Comparison of ENCODE assay signal across 8 cellular contexts in the genomic region with DNA sequence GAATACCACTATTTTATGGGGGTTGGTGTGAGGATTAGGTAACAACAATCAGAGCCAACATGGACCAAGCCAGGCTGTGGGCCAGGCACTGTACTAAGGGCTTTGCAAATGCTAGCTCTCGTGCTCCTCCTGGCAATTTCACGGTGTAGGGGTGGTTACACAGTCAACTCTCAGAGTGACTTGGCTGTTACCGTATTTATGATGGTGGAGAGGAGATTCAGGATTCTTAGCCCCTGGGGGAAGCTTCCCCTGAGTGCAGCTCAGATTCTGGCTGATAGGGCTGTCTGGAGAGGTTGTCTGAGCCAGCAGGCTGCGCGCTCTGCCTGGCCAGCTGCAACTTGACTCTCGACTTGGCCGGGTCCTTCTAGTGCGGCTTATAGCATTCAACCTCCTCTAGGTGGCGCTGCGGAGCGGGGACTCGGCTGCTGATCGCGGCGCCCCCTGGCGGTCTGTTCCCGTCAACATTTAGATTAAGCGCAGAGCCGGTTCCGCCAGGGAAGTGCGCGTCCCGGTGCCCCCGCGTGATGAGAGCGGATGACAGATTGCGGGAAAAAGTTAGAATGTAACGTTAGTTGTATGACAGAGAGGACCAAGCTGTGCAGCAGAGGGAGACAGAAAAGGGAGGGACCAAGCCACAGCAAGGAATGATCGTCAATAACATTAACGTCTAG. TPM values are rescaled to one million over a fixed set of nuclear protein-coding genes. Genes with fewer than 3 reads are reported as not detected.
A peak's percentile ranks its signal among the peaks of the same experiment; 100 is the strongest.
DNase-seq lines count a peak whose midpoint lies in the region; ATAC-seq and TF ChIP-seq lines count a peak whose summit lies in the region.

No MANE protein-coding gene starts in this region.

- H3K4me1 ChIP-seq in GM23338 (ENCODE audit: insufficient read depth), result no peaks in the 10 kb centered on the region

- 0 out of 2 replicates have a peak, but pooled peaks cover 6% of the 10 kb centered on the region for H3F3A ChIP-seq in GM23338 (replicated peaks; ENCODE audit: low read depth)

- no peaks in the 10 kb centered on the region for H3K79me2 ChIP-seq in GM23338 (replicated peaks; ENCODE audit: insufficient read depth)

- peak overlapping the region; percentile 45 for H3K4me3 Mint-ChIP-seq in GM23338

- peak; percentile 98 for ATAC-seq in GM23338
- no peak for ATAC-seq in GM21526 (IDR thresholded peaks at IDR 0.05; ENCODE audit: low FRiP score, unreplicated experiment)

- H3K36me3 Mint-ChIP-seq in GM23338 (ENCODE audit: low read depth), result no peaks in the 10 kb centered on the region

- peak; percentile 99 to 100 for TF ChIP-seq CTCF in GM23338 (conservative IDR thresholded peaks at IDR 0.05; ENCODE audit: low read depth in 2 of 2)

- peaks cover 9% of the 10 kb centered on the region; the same call in 2 of the 3 replicates for H3K9me3 Mint-ChIP-seq in GM23338

- H3K27ac Mint-ChIP-seq in GM23338, result no peak overlapping the region

- H3K4me1 Mint-ChIP-seq in GM23338, result peaks cover 5% of the 10 kb centered on the region; the same call in 2 of the 3 replicates

- H3K36me3 ChIP-seq in GM23338 (ENCODE audit: insufficient read depth), result no peaks in the 10 kb centered on the region

- H3K27me3 ChIP-seq in GM23338 (ENCODE audit: insufficient read depth), result peaks cover 17% of the 10 kb centered on the region

- H4K20me1 ChIP-seq in GM23338 (replicated peaks; ENCODE audit: insufficient read depth), result no peaks in the 10 kb centered on the region

- DNase-seq in Ammon's horn (ENCODE audit: low spot score) (peak; percentile 92), GM23338 (ENCODE audit: low spot score) (peak; percentile 94), NCI-H2081 (lab: John Stamatoyannopoulos, UW) (peak; percentile 62 to 64), T1000 (lab: John Stamatoyannopoulos, UW) (peak; percentile 63), anterior cingulate cortex (lab: John Stamatoyannopoulos, UW) (peak in 57 of 58 donors; percentile 16 to 98 (median 81)), hepatic stellate cell (ENCODE audit: low spot score) (peak; percentile 86), skeletal muscle cell (ENCODE audit: low read depth) (peak; percentile 56)

- H3K27ac ChIP-seq in GM23338 (ENCODE audit: low read depth), result no peak overlapping the region

- H3K4me2 ChIP-seq in GM23338, result 0 out of 2 replicates have a peak overlapping the region, but pooled peaks have one; percentile 34

- H2AFZ ChIP-seq in GM23338, result peak overlapping the region; percentile 81

- 0 out of 2 replicates have a peak overlapping the region, but pooled peaks have one; percentile 32 for H3K4me3 ChIP-seq in GM23338
- H3K4me3 ChIP-seq in skeletal muscle cell (ENCODE audit: low read depth, low read length), result no peak overlapping the region

- H3K27me3 Mint-ChIP-seq in GM23338 (ENCODE audit: insufficient read depth, low read depth, poor library complexity), result peaks cover 26% of the 10 kb centered on the region

- peaks cover 5% of the 10 kb centered on the region; the same call in 1 of the 2 replicates for H3K9me2 ChIP-seq in GM23338 (ENCODE audit: insufficient read depth)

TF ChIP-seq in GM23338, 12 proteins besides CTCF, POLR2A, EP300 and RAD21:
- TF ChIP-seq EZH2 (IDR thresholded peaks at IDR 0.05; ENCODE audit: low read depth, unreplicated experiment) (no peak), CREB1 (CRISPR knock-in tag; IDR thresholded peaks at IDR 0.05; ENCODE audit: low read depth) (peak; percentile 53; the same call in 1 of the 2 replicates), ZNF331 (CRISPR knock-in tag; IDR thresholded peaks at IDR 0.05; ENCODE audit: low read depth) (no peak)

RNA-seq across cellular contexts. Expression of a gene that starts 4.5 kb away (rescaled TPM):
- total RNA-seq in GM23338 (2014; rRNA removed; shearing (Covaris generic)), result not detected in 2 replicates
- not detected in 2 replicates for polyA plus RNA-seq in GM23338 (2016; fragmentation: Nextera tagmentation; extraction: Ambion mirVana)

RNA-seq across cellular contexts. Expression of a gene that starts 39.4 kb away (rescaled TPM):
- not detected in 2 replicates for total RNA-seq in GM23338 (2014; rRNA removed; shearing (Covaris generic))
- polyA plus RNA-seq in GM23338 (2016; fragmentation: Nextera tagmentation; extraction: Ambion mirVana), result 7.9 and 8.6 TPM in 2 replicates

RNA-seq across cellular contexts. Expression of a gene that starts 57.2 kb away (rescaled TPM):
- not detected in 2 replicates for total RNA-seq in GM23338 (2014; rRNA removed; shearing (Covaris generic))
- not detected in 2 replicates for polyA plus RNA-seq in GM23338 (2016; fragmentation: Nextera tagmentation; extraction: Ambion mirVana)
